In the genomic region with DNA sequence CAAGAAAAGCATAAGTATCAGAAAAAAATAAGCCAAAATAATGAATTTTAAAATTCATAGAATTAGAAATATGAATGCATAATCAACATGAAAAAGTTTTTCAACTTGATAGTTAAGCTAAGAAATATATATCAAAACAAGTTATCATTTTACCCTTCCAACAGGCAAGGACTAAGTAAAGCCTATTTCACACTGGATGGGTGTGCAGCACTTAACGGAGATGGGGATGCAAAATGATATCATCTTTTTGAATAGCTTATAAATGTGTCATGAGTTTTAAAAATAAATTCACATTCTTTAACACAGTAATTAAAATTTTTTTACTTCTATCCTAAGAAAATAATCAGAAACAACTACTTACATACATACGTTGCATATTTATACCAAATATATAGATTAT, we compare ENCODE assay signal across 19 cellular contexts.
"Had no signal": no experiment of that assay in that cellular context is flagged by ENCODE, and none has a peak within 500 bp of the region (broad histone marks: within the 10 kb centered on the region; RNA-seq: fewer than 3 reads in every experiment).

No MANE protein-coding gene starts in this region.

- DNase-seq: activated CD4-positive, alpha-beta T cell treated with anti-CD3 and anti-CD28 coated beads for 1 hour; activated CD4-positive, alpha-beta T cell treated with anti-CD3 and anti-CD28 coated beads, Interleukin-2, amount 50 U/mL, for 1 hour; activated CD8-positive, alpha-beta T cell treated with anti-CD3 and anti-CD28 coated beads, Interleukin-2, amount 10 ng/mL, durations not matched to agents 7 days and 5 days; activated T-cell treated with anti-CD3 and anti-CD28 coated beads, Interleukin-2, amount 50 U/mL, for 1 hour; foreskin keratinocyte; immature natural killer cell; lower lobe of right lung; naive thymus-derived CD8-positive, alpha-beta T cell; spleen; stimulated activated CD4-positive, alpha-beta T cell treated with anti-CD3 and anti-CD28 coated beads, Interleukin-4, amount 100 ng/mL, for 1 hour; stimulated activated naive CD4-positive, alpha-beta T cell; T-helper 9 cell; testis; trophoblast cell; uterus had no signal

- H2AFZ ChIP-seq: neural progenitor cell had no signal

- H3K27me3 ChIP-seq: breast epithelium, esophagus muscularis mucosa, foreskin keratinocyte, neural progenitor cell, spleen, testis, uterus had no signal

- H3K36me3 ChIP-seq: breast epithelium, uterus had no signal

- H3K27ac ChIP-seq: breast epithelium, foreskin keratinocyte, neural progenitor cell, testis had no signal

- H3K9me3 ChIP-seq: breast epithelium, esophagus muscularis mucosa, lower lobe of right lung, spleen, testis, uterus had no signal

- H3K4me3 ChIP-seq: breast epithelium, coronary artery, esophagus muscularis mucosa, lower lobe of right lung, neural progenitor cell, spleen, testis, uterus had no signal

- H3K9ac ChIP-seq: neural progenitor cell had no signal

- H3K4me1 ChIP-seq: breast epithelium had no signal
